Comparison of ENCODE assay signal across 8 cellular contexts in genomic region chr14:104870368-104871144, GRCh38. TPM values are rescaled to one million over a fixed set of nuclear protein-coding genes. Genes with fewer than 3 reads are reported as not detected.
DNase-seq lines count a peak whose midpoint lies in the region; ATAC-seq, FAIRE-seq and TF ChIP-seq lines count a peak whose summit lies in the region.

No MANE protein-coding gene starts in this region.

- POLR2A ChIA-PET in Caco-2 (lab: Charles Lee), result no interaction called here

- H3K4me3 Mint-ChIP-seq in naive B cell (peak overlapping the region in 1 of 8 donors; percentile 1), Caco-2 (ENCODE audit: unreplicated experiment) (no peak overlapping the region)

- H3K9me3 Mint-ChIP-seq in naive B cell (peaks cover 0 to 2% (median 0%) of the 10 kb centered on the region in 7 donors), Caco-2 (ENCODE audit: unreplicated experiment) (no peaks in the 10 kb centered on the region)

- H3K36me3 Mint-ChIP-seq in naive B cell (no peaks in the 10 kb centered on the region), Caco-2 (ENCODE audit: insufficient read depth, unreplicated experiment) (peaks cover 19% of the 10 kb centered on the region)

- H3K9me3 ChIP-seq in Caco-2, result no peaks in the 10 kb centered on the region

- H3K27me3 ChIP-seq in Caco-2 (replicated peaks; ENCODE audit: control insufficient read depth, insufficient read depth, low read length), result no peaks in the 10 kb centered on the region

- intact Hi-C loops in Caco-2 (cut with micrococcal nuclease; ENCODE audit: unreplicated experiment), result no loop called here

- H3K27me3 Mint-ChIP-seq in naive B cell, result peaks cover 14 to 88% (median 44%) of the 10 kb centered on the region in 3 donors
- H3K27me3 Mint-ChIP-seq in Caco-2 (ENCODE audit: insufficient read depth, unreplicated experiment), result no peaks in the 10 kb centered on the region

- TF ChIP-seq CTCF in AG10803 (conservative IDR thresholded peaks at IDR 0.05; ENCODE audit: low read length) (peak; percentile 16; the same call in 1 of the 2 replicates), Caco-2 (IDR thresholded peaks at IDR 0.05; ENCODE audit: insufficient read depth in 1 of 2, low read depth in 1 of 2, low read length in 1 of 2, severe bottlenecking in 1 of 2, unreplicated experiment in 1 of 2) (peak in 1 of 2 experiments; percentile 36)

- no peak for DNase-seq in AG10803 (ENCODE audit: low read depth)
- DNase-seq in NCI-H69 (lab: John Stamatoyannopoulos, UW), result peak; percentile 32
- peak; percentile 54 for DNase-seq in activated naive CD4-positive, alpha-beta T cell treated with Interleukin-2 at 50 U/mL for 16 hours
- DNase-seq in naive B cell, result no peak
- no peak for DNase-seq in occipital lobe (lab: John Stamatoyannopoulos, UW)
- DNase-seq in H54 (ENCODE audit: insufficient read length, low spot score), result no peak
- DNase-seq in HK-2 (ENCODE audit: unreplicated experiment), result no peak
- DNase-seq in Caco-2, result no peak

- FAIRE-seq in H54 (lab: Jason Lieb, UNC), result no peak

- H3K4me1 Mint-ChIP-seq in naive B cell (peaks cover 11 to 27% (median 22%) of the 10 kb centered on the region in 3 donors), Caco-2 (ENCODE audit: low read depth, unreplicated experiment) (no peaks in the 10 kb centered on the region)

- ATAC-seq in naive B cell (ENCODE audit: low read depth in 2 of 2), result peak; percentile 34 to 51

- no peak for TF ChIP-seq POLR2A in H54 (IDR thresholded peaks at IDR 0.05; ENCODE audit: low read depth, low read length)

- CTCF ChIA-PET in Caco-2 (lab: Charles Lee), result no interaction called here

- H3K4me3 ChIP-seq in AG10803 (ENCODE audit: low read length) (no peak overlapping the region), Caco-2 (ENCODE audit: low read depth, low read length) (no peak overlapping the region)

- H3K36me3 ChIP-seq in Caco-2 (ENCODE audit: control insufficient read depth, insufficient read depth, low read length), result no peaks in the 10 kb centered on the region; the same call in 1 of the 2 replicates

- H3K27ac Mint-ChIP-seq in naive B cell (no peak overlapping the region), Caco-2 (ENCODE audit: unreplicated experiment) (no peak overlapping the region)

- H3K4me1 ChIP-seq in Caco-2, result no peaks in the 10 kb centered on the region

- no TSS peak for BruUV-seq in Caco-2 (replicated peaks; lab: Mats Ljungman, UMichigan)

RNA-seq across cellular contexts. Expression of gene CEP170B, which starts 5.5 kb away (rescaled TPM):
- polyA plus RNA-seq in naive B cell (ENCODE audit: low read depth in 6 of 6), result not detected
- total RNA-seq in occipital lobe (22.8 TPM), Caco-2 (2022) (31.6 and 32.0 TPM in 2 replicates)

RNA-seq across cellular contexts. Expression of gene PLD4, which starts 54.1 kb away (rescaled TPM):
- polyA plus RNA-seq in naive B cell (ENCODE audit: low read depth in 6 of 6), result 100 to 1,000 TPM in 5 of 6 donors, 10 to 100 TPM in 1; 77.4 to 264 (median 182) TPM
- total RNA-seq in occipital lobe (5.8 TPM), Caco-2 (2022) (not detected in 2 replicates)

Comparison
In these comparisons a context has a peak if more than half of its experiments do, and no peak if none do; other contexts are left out.
1. DNase-seq: peak in NCI-H69 (single experiment) and activated naive CD4-positive, alpha-beta T cell treated with Interleukin-2 at 50 U/mL for 16 hours (single experiment); none in AG10803 (single experiment), naive B cell (single experiment), occipital lobe (single experiment), H54 (single experiment), HK-2 (single experiment) and Caco-2 (0 of 2).